17 cellular contexts compared by ENCODE assay signal in genomic region chr7:110130669-110131068, GRCh38.
DNase-seq lines count a peak whose midpoint lies in the region; ATAC-seq and TF ChIP-seq lines count a peak whose summit lies in the region.
"Had no signal": no experiment of that assay in that cellular context is flagged by ENCODE, and none has a peak within 500 bp of the region (broad histone marks: within the 10 kb centered on the region; RNA-seq: fewer than 3 reads in every experiment).

No MANE protein-coding gene starts in this region.

- no peak overlapping the region for H3K4me2 ChIP-seq in OCI-LY7 (ENCODE audit: low read length)
- H3K4me2 ChIP-seq: BLaER1 had no signal

- no peaks in the 10 kb centered on the region for H3K36me3 Mint-ChIP-seq in activated CD4-positive, alpha-beta T cell treated with anti-CD3 and anti-CD28 coated beads for 36 hours (ENCODE audit: low read depth)
- H3K36me3 Mint-ChIP-seq: activated naive CD4-positive, alpha-beta T cell treated with anti-CD3 and anti-CD28 coated beads, Interleukin-2, amount 10 ng/mL, durations not matched to agents 7 days and 5 days; natural killer cell had no signal

- no peak overlapping the region for H3K4me3 ChIP-seq in OCI-LY7 (ENCODE audit: low read depth, low read length, poor library complexity, severe bottlenecking)
- H3K4me3 ChIP-seq: BLaER1, sigmoid colon had no signal

- no peak overlapping the region for H2AFZ ChIP-seq in OCI-LY7 (ENCODE audit: low read length)

- no peak overlapping the region for H3K27ac ChIP-seq in OCI-LY7 (ENCODE audit: low read depth, low read length, poor library complexity, severe bottlenecking)
- H3K27ac ChIP-seq: BLaER1, sigmoid colon had no signal

- H3K27ac Mint-ChIP-seq in activated CD4-positive, alpha-beta T cell treated with anti-CD3 and anti-CD28 coated beads for 36 hours = no peak overlapping the region
- H3K27ac Mint-ChIP-seq: activated naive CD4-positive, alpha-beta T cell treated with anti-CD3 and anti-CD28 coated beads, Interleukin-2, amount 10 ng/mL, durations not matched to agents 7 days and 5 days; natural killer cell had no signal

- no peak for TF ChIP-seq EP300 in Ishikawa (IDR thresholded peaks at IDR 0.05; ENCODE audit: borderline replicate concordance)

- no peaks in the 10 kb centered on the region for H3K9me3 ChIP-seq in OCI-LY7 (ENCODE audit: low read length)
- H3K9me3 ChIP-seq: BLaER1, sigmoid colon had no signal

- intact Hi-C loops in OCI-LY7 (cut with micrococcal nuclease; ENCODE audit: unreplicated experiment) = no loop called here
- intact Hi-C loops in activated CD4-positive, alpha-beta T cell treated with anti-CD3 and anti-CD28 coated beads for 36 hours (cut with DNase I, micrococcal nuclease) = no loop called here

- no peaks in the 10 kb centered on the region for H3K4me1 ChIP-seq in OCI-LY7 (ENCODE audit: insufficient read depth, low read length, poor library complexity, severe bottlenecking)
- H3K4me1 ChIP-seq: BLaER1, sigmoid colon had no signal

- no TSS peak for BruUV-seq in OCI-LY7 (replicated peaks; lab: Mats Ljungman, UMichigan)

- TF ChIP-seq RAD21 in Ishikawa (IDR thresholded peaks at IDR 0.05; ENCODE audit: low read depth) = peak; percentile 35; the same call in 1 of the 2 replicates

- DNase-seq in COLO829 (ENCODE audit: low spot score) (peak; percentile 10), OCI-LY7 (ENCODE audit: low spot score) (no peak), iris pigment epithelial cell (ENCODE audit: low read depth) (peak; percentile 2), DMS79 treated with DMSO at 0.1 percent for 48 hours (lab: John Stamatoyannopoulos, UW) (no peak)
- no peak for DNase-seq in activated CD4-positive, alpha-beta T cell treated with anti-CD3 and anti-CD28 coated beads for 36 hours
- DNase-seq: activated naive CD4-positive, alpha-beta T cell treated with anti-CD3 and anti-CD28 coated beads, Interleukin-2, amount 10 ng/mL, durations not matched to agents 7 days and 5 days; central memory CD4-positive, alpha-beta T cell; head of caudate nucleus; natural killer cell; NCI-H524 treated with DMSO at 0.1 percent for 48 hours; SIG-M5; sigmoid colon; stimulated activated naive CD8-positive, alpha-beta T cell treated with anti-CD3 and anti-CD28 coated beads, Interleukin-15, Interleukin-2, amounts not matched to agents 100 U/mL and 50 U/mL, for 24 hours had no signal

- no peaks in the 10 kb centered on the region for H3K4me1 Mint-ChIP-seq in activated CD4-positive, alpha-beta T cell treated with anti-CD3 and anti-CD28 coated beads for 36 hours
- H3K4me1 Mint-ChIP-seq: activated naive CD4-positive, alpha-beta T cell treated with anti-CD3 and anti-CD28 coated beads, Interleukin-2, amount 10 ng/mL, durations not matched to agents 7 days and 5 days; natural killer cell had no signal

- no peaks in the 10 kb centered on the region for H3K36me3 ChIP-seq in OCI-LY7 (ENCODE audit: insufficient read depth, low read length)
- H3K36me3 ChIP-seq: BLaER1, sigmoid colon had no signal

- H3K27me3 Mint-ChIP-seq in activated CD4-positive, alpha-beta T cell treated with anti-CD3 and anti-CD28 coated beads for 36 hours = no peaks in the 10 kb centered on the region
- H3K27me3 Mint-ChIP-seq: activated naive CD4-positive, alpha-beta T cell treated with anti-CD3 and anti-CD28 coated beads, Interleukin-2, amount 10 ng/mL, durations not matched to agents 7 days and 5 days had no signal

- POLR2A ChIA-PET in OCI-LY7 (lab: Charles Lee) = interaction anchor here (0.6 kb wide), 1 partner anchor 444 kb away, joined by 3 read pairs; no protein-coding TSS in a partner anchor
- POLR2A ChIA-PET in activated CD4-positive, alpha-beta T cell treated with anti-CD3 and anti-CD28 coated beads for 36 hours (lab: Charles Lee) = no interaction called here

- H3K9me3 Mint-ChIP-seq in activated CD4-positive, alpha-beta T cell treated with anti-CD3 and anti-CD28 coated beads for 36 hours (ENCODE audit: low read depth) = no peaks in the 10 kb centered on the region
- H3K9me3 Mint-ChIP-seq: activated naive CD4-positive, alpha-beta T cell treated with anti-CD3 and anti-CD28 coated beads, Interleukin-2, amount 10 ng/mL, durations not matched to agents 7 days and 5 days had no signal

- no peak for ATAC-seq in activated CD4-positive, alpha-beta T cell treated with anti-CD3 and anti-CD28 coated beads for 36 hours
- no peak for ATAC-seq in HG02798 (IDR thresholded peaks at IDR 0.05; ENCODE audit: poor library complexity, unreplicated experiment)
- no peak for ATAC-seq in HG03135 (IDR thresholded peaks at IDR 0.05; ENCODE audit: unreplicated experiment)
- ATAC-seq: natural killer cell; stimulated activated naive CD8-positive, alpha-beta T cell treated with anti-CD3 and anti-CD28 coated beads, Interleukin-15, Interleukin-2, amounts not matched to agents 100 U/mL and 50 U/mL, for 24 hours had no signal

- TF ChIP-seq CTCF in OCI-LY7 (conservative IDR thresholded peaks at IDR 0.05; ENCODE audit: low read length) = 0 out of 2 replicates have a peak, but pooled peaks have one; percentile 25

- no peaks in the 10 kb centered on the region for H3K9me2 ChIP-seq in OCI-LY7 (ENCODE audit: insufficient read depth, low read length)

- H3K4me3 Mint-ChIP-seq in activated CD4-positive, alpha-beta T cell treated with anti-CD3 and anti-CD28 coated beads for 36 hours = no peak overlapping the region
- H3K4me3 Mint-ChIP-seq: activated naive CD4-positive, alpha-beta T cell treated with anti-CD3 and anti-CD28 coated beads, Interleukin-2, amount 10 ng/mL, durations not matched to agents 7 days and 5 days; natural killer cell had no signal

- H4K20me1 ChIP-seq in OCI-LY7 (ENCODE audit: insufficient read depth, low read length) = no peaks in the 10 kb centered on the region
- H4K20me1 ChIP-seq: BLaER1 had no signal

- no peaks in the 10 kb centered on the region for H3K79me2 ChIP-seq in OCI-LY7 (ENCODE audit: insufficient read depth, low read depth, low read length)

- CTCF ChIA-PET in OCI-LY7 (lab: Charles Lee; ENCODE audit: unreplicated experiment) = no interaction called here
- CTCF ChIA-PET in activated CD4-positive, alpha-beta T cell treated with anti-CD3 and anti-CD28 coated beads for 36 hours (lab: Charles Lee) = no interaction called here

TF ChIP-seq in Ishikawa, 13 proteins besides CTCF, POLR2A, EP300 and RAD21:
- TF ChIP-seq USF1 (IDR thresholded peaks at IDR 0.05) = no peak
- no peak for TF ChIP-seq CREB1 (IDR thresholded peaks at IDR 0.05; ENCODE audit: low read depth)
- no peak for TF ChIP-seq EGR1 (IDR thresholded peaks at IDR 0.05)
- no peak for TF ChIP-seq TEAD4 (IDR thresholded peaks at IDR 0.05)
- TF ChIP-seq YY1 (IDR thresholded peaks at IDR 0.05; ENCODE audit: low read depth) = no peak
- no peak for TF ChIP-seq NFIC (IDR thresholded peaks at IDR 0.05)
- TF ChIP-seq FOXM1 (IDR thresholded peaks at IDR 0.05; ENCODE audit: borderline replicate concordance, low read depth) = no peak
- TF ChIP-seq, protein P1, sequence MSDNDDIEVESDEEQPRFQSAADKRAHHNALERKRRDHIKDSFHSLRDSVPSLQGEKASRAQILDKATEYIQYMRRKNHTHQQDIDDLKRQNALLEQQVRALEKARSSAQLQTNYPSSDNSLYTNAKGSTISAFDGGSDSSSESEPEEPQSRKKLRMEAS (IDR thresholded peaks at IDR 0.05) = no peak
- TF ChIP-seq TAF1 (IDR thresholded peaks at IDR 0.05; ENCODE audit: low read depth) = no peak
- TF ChIP-seq REST (IDR thresholded peaks at IDR 0.05; ENCODE audit: low read depth) = no peak
- TF ChIP-seq TCF12 (IDR thresholded peaks at IDR 0.05; ENCODE audit: low read depth) = no peak
- no peak for TF ChIP-seq CEBPB (IDR thresholded peaks at IDR 0.05)
- TF ChIP-seq ZBTB7A (IDR thresholded peaks at IDR 0.05; ENCODE audit: low read depth) = no peak

Comparison
In these comparisons a context has a peak if more than half of its experiments do, and no peak if none do; other contexts are left out.
1. DNase-seq: peak in COLO829 (single experiment) and iris pigment epithelial cell (single experiment); none in OCI-LY7 (single experiment), DMS79 treated with DMSO at 0.1 percent for 48 hours (single experiment) and activated CD4-positive, alpha-beta T cell treated with anti-CD3 and anti-CD28 coated beads for 36 hours (single experiment).